Comparison of ENCODE assay signal across 21 cellular contexts in the genomic region with DNA sequence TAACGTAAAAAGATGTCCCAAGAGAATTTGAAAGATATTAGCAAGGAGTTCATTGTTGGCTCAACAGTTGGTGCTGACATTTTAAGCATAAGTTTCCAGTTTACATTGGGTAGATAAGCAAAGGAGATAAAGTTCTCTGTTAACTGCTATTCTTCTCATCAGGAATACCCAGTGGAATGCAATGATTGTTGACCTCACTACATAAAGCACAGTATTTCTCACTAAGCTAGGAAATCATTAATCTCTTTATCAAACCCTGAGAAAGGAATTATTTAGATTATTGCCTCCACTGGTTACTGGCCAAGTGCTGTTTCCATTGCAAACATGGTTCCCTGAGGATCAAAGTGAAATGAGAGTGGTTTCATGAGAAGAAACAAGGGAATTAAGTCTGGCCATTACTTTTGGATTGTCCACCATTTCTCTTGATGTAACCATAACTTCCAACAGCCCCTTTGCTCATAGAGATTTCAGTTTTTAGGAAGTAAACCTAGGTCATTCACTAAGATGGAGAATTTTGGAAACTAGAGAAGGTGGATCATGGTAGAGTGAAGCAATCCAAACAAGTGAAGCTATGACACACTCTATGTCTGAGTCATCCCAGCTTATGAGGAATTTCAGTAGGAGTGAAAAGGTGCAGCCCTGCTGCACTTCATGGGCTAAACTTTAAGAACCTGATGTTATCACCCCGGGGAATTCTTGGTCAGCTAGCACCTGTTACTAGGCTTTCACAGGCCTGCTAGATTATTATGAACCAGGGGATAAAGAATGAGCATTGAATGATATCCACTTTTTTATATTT.
A peak's percentile ranks its signal among the peaks of the same experiment; 100 is the strongest.
DNase-seq lines count a peak whose midpoint lies in the region; ATAC-seq, FAIRE-seq and TF ChIP-seq lines count a peak whose summit lies in the region.
"Had no signal": no experiment of that assay in that cellular context is flagged by ENCODE, and none has a peak within 500 bp of the region (broad histone marks: within the 10 kb centered on the region; RNA-seq: fewer than 3 reads in every experiment).

No MANE protein-coding gene starts in this region.

- no peaks in the 10 kb centered on the region for H3K27me3 Mint-ChIP-seq in progenitor cell of endocrine pancreas

- no peak for TF ChIP-seq POLR2A in H54 (IDR thresholded peaks at IDR 0.05; ENCODE audit: low read depth, low read length)

- H3K4me3 Mint-ChIP-seq in progenitor cell of endocrine pancreas (ENCODE audit: low read depth) = no peak overlapping the region
- H3K4me3 Mint-ChIP-seq: B cell, naive B cell, WTC11 had no signal

- H3K9me3 ChIP-seq in RWPE2 (ENCODE audit: severe bottlenecking) = no peaks in the 10 kb centered on the region
- H3K9me3 ChIP-seq: colonic mucosa, psoas muscle had no signal

- no peaks in the 10 kb centered on the region for H3K4me1 ChIP-seq in RWPE2 (ENCODE audit: insufficient read depth, poor library complexity, severe bottlenecking)
- H3K4me1 ChIP-seq: colonic mucosa, psoas muscle had no signal

- ATAC-seq in RWPE2 (ENCODE audit: low read depth) = peak; percentile 90
- no peak for ATAC-seq in GM21447 (IDR thresholded peaks at IDR 0.05; ENCODE audit: unreplicated experiment)
- ATAC-seq: left ventricle myocardium superior; psoas muscle; stimulated activated naive CD8-positive, alpha-beta T cell treated with anti-CD3 and anti-CD28 coated beads, Interleukin-15, Interleukin-2, amounts not matched to agents 100 U/mL and 50 U/mL, for 24 hours; WTC11 had no signal

- H3K36me3 ChIP-seq in RWPE2 (ENCODE audit: low read depth) = no peaks in the 10 kb centered on the region
- H3K36me3 ChIP-seq: colonic mucosa had no signal

- H3K27ac ChIP-seq in RWPE2 (ENCODE audit: poor library complexity, severe bottlenecking) = no peak overlapping the region
- H3K27ac ChIP-seq: colonic mucosa, psoas muscle had no signal

- no peaks in the 10 kb centered on the region for H3K27me3 ChIP-seq in RWPE2 (ENCODE audit: insufficient read depth, poor library complexity, severe bottlenecking)
- H3K27me3 ChIP-seq: colonic mucosa had no signal

- H3K27ac Mint-ChIP-seq in progenitor cell of endocrine pancreas = peak overlapping the region; percentile 74
- H3K27ac Mint-ChIP-seq: activated T-helper 2 cell treated with anti-CD3 and anti-CD28 coated beads, Interferon-gamma antibody, Interleukin-2, Interleukin-4, amounts not matched to agents 10 μg/mL and 5 μg/mL and 100 μg/mL, durations not matched to agents 14 hours and 24 hours and 36 hours; B cell; naive B cell; WTC11 had no signal

- FAIRE-seq in H54 (lab: Jason Lieb, UNC) = peak; percentile 43

- no peak overlapping the region for H3K4me3 ChIP-seq in RWPE2 (ENCODE audit: severe bottlenecking)
- H3K4me3 ChIP-seq in fibroblast of the aortic adventitia (ENCODE audit: low read depth, low read length) = no peak overlapping the region
- H3K4me3 ChIP-seq: colonic mucosa, psoas muscle had no signal

- peaks cover 7% of the 10 kb centered on the region for H3K9me3 Mint-ChIP-seq in progenitor cell of endocrine pancreas (ENCODE audit: low read depth)
- H3K9me3 Mint-ChIP-seq: activated T-helper 2 cell treated with anti-CD3 and anti-CD28 coated beads, Interferon-gamma antibody, Interleukin-2, Interleukin-4, amounts not matched to agents 10 μg/mL and 5 μg/mL and 100 μg/mL, durations not matched to agents 14 hours and 24 hours and 36 hours; naive B cell; WTC11 had no signal

- DNase-seq in H54 (ENCODE audit: insufficient read length, low spot score) = peak; percentile 5
- no peak for DNase-seq in RWPE2 (ENCODE audit: low spot score)
- DNase-seq in fibroblast of the aortic adventitia (ENCODE audit: low read depth) = peak; percentile 63
- DNase-seq in progenitor cell of endocrine pancreas (ENCODE audit: low spot score, unreplicated experiment) = no peak
- DNase-seq in activated CD4-positive, CD25-positive, alpha-beta regulatory T cell (lab: John Stamatoyannopoulos, UW) = no peak
- no peak for DNase-seq in HK-2 (ENCODE audit: unreplicated experiment)
- no peak for DNase-seq in NCI-H1105 (lab: John Stamatoyannopoulos, UW)
- DNase-seq: amniotic stem cell; colonic mucosa; DMS 273 treated with DMSO at 0.1 percent for 48 hours; left ventricle myocardium superior; naive B cell; NCI-H2081 treated with DMSO at 0.1 percent for 48 hours; NCI-H774; psoas muscle; RPMI8226; stimulated activated naive CD8-positive, alpha-beta T cell treated with anti-CD3 and anti-CD28 coated beads, Interleukin-15, Interleukin-2, amounts not matched to agents 100 U/mL and 50 U/mL, for 24 hours had no signal

- H3K36me3 Mint-ChIP-seq in progenitor cell of endocrine pancreas (ENCODE audit: insufficient read depth) = no peaks in the 10 kb centered on the region
- H3K36me3 Mint-ChIP-seq: naive B cell, WTC11 had no signal

- TF ChIP-seq CTCF in RWPE2 (IDR thresholded peaks at IDR 0.05; ENCODE audit: poor library complexity, severe bottlenecking) (no peak), fibroblast of the aortic adventitia (IDR thresholded peaks at IDR 0.05; ENCODE audit: insufficient read depth, low read length) (no peak), progenitor cell of endocrine pancreas (IDR thresholded peaks at IDR 0.05; ENCODE audit: unreplicated experiment) (no peak)

- peaks cover 9% of the 10 kb centered on the region for H3K4me1 Mint-ChIP-seq in progenitor cell of endocrine pancreas (ENCODE audit: low read depth)
- H3K4me1 Mint-ChIP-seq: B cell, naive B cell, WTC11 had no signal

Comparison
In these comparisons a context has a peak if more than half of its experiments do, and no peak if none do; other contexts are left out.
1. DNase-seq: peak in H54 (single experiment) and fibroblast of the aortic adventitia (single experiment); none in RWPE2 (single experiment), progenitor cell of endocrine pancreas (single experiment), activated CD4-positive, CD25-positive, alpha-beta regulatory T cell (0 of 4), HK-2 (single experiment) and NCI-H1105 (single experiment).